Comparison of ENCODE assay signal across 25 cellular contexts in the genomic region with DNA sequence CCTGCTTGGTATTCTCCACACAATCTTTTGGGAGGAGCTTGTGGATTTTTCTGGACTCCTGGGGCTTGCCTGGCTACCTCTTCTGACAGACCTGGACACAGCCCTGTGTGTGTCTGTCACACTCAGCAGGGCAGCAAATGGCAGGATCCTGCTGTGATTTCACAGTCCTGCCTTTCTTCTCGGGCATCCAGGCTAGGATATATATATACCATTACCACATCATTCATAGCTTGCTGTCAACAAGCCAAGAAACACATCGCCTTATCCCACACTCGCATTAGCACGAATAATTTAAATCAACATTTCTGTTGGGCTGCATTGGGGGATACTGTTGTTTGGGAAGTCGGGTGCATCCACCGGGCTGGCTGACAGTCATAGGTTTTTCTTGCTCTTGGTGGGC.
DNase-seq lines count a peak whose midpoint lies in the region; ATAC-seq and TF ChIP-seq lines count a peak whose summit lies in the region.
"Had no signal": no experiment of that assay in that cellular context is flagged by ENCODE, and none has a peak within 500 bp of the region (broad histone marks: within the 10 kb centered on the region; RNA-seq: fewer than 3 reads in every experiment).

No MANE protein-coding gene starts in this region.

- H3K4me3 Mint-ChIP-seq in nephron progenitor cell, result no peak overlapping the region
- H3K4me3 Mint-ChIP-seq: activated naive CD4-positive, alpha-beta T cell treated with anti-CD3 and anti-CD28 coated beads, Interleukin-2, amount 10 ng/mL, durations not matched to agents 7 days and 5 days; central memory CD8-positive, alpha-beta T cell; nephron; T-helper 1 cell treated with Interleukin-12 subunit alpha and Interleukin-12 subunit beta and Interleukin-4 antibody, amounts not matched to agents 30 μg/mL and 1 μg/mL, for 36 hours had no signal

- in situ Hi-C loops in brain microvascular endothelial cell (cut with HindIII; ENCODE audit: low pct_ligation_motif_present, low sequenced_read_pairs), result no loop called here

- H3K27ac Mint-ChIP-seq in nephron progenitor cell, result peak overlapping the region; percentile 72
- H3K27ac Mint-ChIP-seq: activated naive CD4-positive, alpha-beta T cell treated with anti-CD3 and anti-CD28 coated beads, Interleukin-2, amount 10 ng/mL, durations not matched to agents 7 days and 5 days; T-helper 1 cell treated with Interleukin-12 subunit alpha and Interleukin-12 subunit beta and Interleukin-4 antibody, amounts not matched to agents 30 μg/mL and 1 μg/mL, for 36 hours had no signal

- H3K4me1 ChIP-seq in upper lobe of left lung, result no peaks in the 10 kb centered on the region
- H3K4me1 ChIP-seq: Caco-2, parathyroid adenoma, right atrium auricular region had no signal

- H3K9me3 Mint-ChIP-seq in nephron progenitor cell, result peaks cover 16% of the 10 kb centered on the region

- peaks cover 3% of the 10 kb centered on the region for H3K36me3 Mint-ChIP-seq in nephron progenitor cell (ENCODE audit: low read depth)
- H3K36me3 Mint-ChIP-seq: activated naive CD4-positive, alpha-beta T cell treated with anti-CD3 and anti-CD28 coated beads, Interleukin-2, amount 10 ng/mL, durations not matched to agents 7 days and 5 days had no signal

- H3K4me3 ChIP-seq in brain microvascular endothelial cell (ENCODE audit: low read depth, low read length) (no peak overlapping the region), upper lobe of left lung (no peak overlapping the region)
- H3K4me3 ChIP-seq: dorsolateral prefrontal cortex, lung, right atrium auricular region, SK-N-MC had no signal

- no peak for ATAC-seq in GM18868 (IDR thresholded peaks at IDR 0.05; ENCODE audit: unreplicated experiment)
- no peak for ATAC-seq in upper lobe of left lung (ENCODE audit: low FRiP score in 2 of 2)

- H3K27ac ChIP-seq in brain microvascular endothelial cell, result peak overlapping the region; percentile 29
- H3K27ac ChIP-seq in upper lobe of left lung, result no peak overlapping the region
- H3K27ac ChIP-seq: dorsolateral prefrontal cortex, parathyroid adenoma, right atrium auricular region, RWPE1, SK-N-MC had no signal

- no peaks in the 10 kb centered on the region for H3K27me3 ChIP-seq in brain microvascular endothelial cell (replicated peaks)
- H3K27me3 ChIP-seq in upper lobe of left lung, result no peaks in the 10 kb centered on the region
- H3K27me3 ChIP-seq: right atrium auricular region had no signal

- H3K9me3 ChIP-seq in upper lobe of left lung, result peaks cover 0 to 4% (median 1%) of the 10 kb centered on the region in 4 donors

- H3K27me3 Mint-ChIP-seq in nephron progenitor cell (ENCODE audit: low read depth, poor library complexity), result no peaks in the 10 kb centered on the region
- H3K27me3 Mint-ChIP-seq: activated naive CD4-positive, alpha-beta T cell treated with anti-CD3 and anti-CD28 coated beads, Interleukin-2, amount 10 ng/mL, durations not matched to agents 7 days and 5 days; central memory CD8-positive, alpha-beta T cell had no signal

- DNase-seq in NCI-H1417 treated with DMSO at 0.1 percent for 48 hours (lab: John Stamatoyannopoulos, UW) (peak; percentile 54), NCI-H345 (lab: John Stamatoyannopoulos, UW) (peak; percentile 81), brain microvascular endothelial cell (peak; percentile 77), nephron progenitor cell (no peak), upper lobe of left lung (no peak), HPDE6-E6E7 (ENCODE audit: extremely low spot score) (no peak)
- DNase-seq: activated CD4-positive, alpha-beta T cell treated with anti-CD3 and anti-CD28 coated beads, Interleukin-2, amount 50 U/mL, for 4 hours; activated naive CD4-positive, alpha-beta T cell treated with anti-CD3 and anti-CD28 coated beads, Interleukin-2, amount 10 ng/mL, durations not matched to agents 7 days and 5 days; C1 segment of cervical spinal cord; Caco-2; DND-41; dorsolateral prefrontal cortex; NCI-H1105 treated with DMSO at 0.1 percent for 48 hours; NCI-H526; stimulated activated CD4-positive, alpha-beta T cell treated with anti-CD3 and anti-CD28 coated beads, Interleukin-2, amount 100 ng/mL, for 48 hours; trophoblast cell had no signal

- TF ChIP-seq EP300 in upper lobe of left lung (IDR thresholded peaks at IDR 0.05), result no peak

- H3K36me3 ChIP-seq in brain microvascular endothelial cell (replicated peaks), result no peaks in the 10 kb centered on the region
- H3K36me3 ChIP-seq in upper lobe of left lung, result no peaks in the 10 kb centered on the region
- H3K36me3 ChIP-seq: right atrium auricular region had no signal

- TF ChIP-seq CTCF in brain microvascular endothelial cell (IDR thresholded peaks at IDR 0.05; ENCODE audit: low read depth, low read length, missing control alignments) (no peak), nephron progenitor cell (IDR thresholded peaks at IDR 0.05) (no peak), upper lobe of left lung (IDR thresholded peaks at IDR 0.05) (no peak)

- peaks cover 6% of the 10 kb centered on the region for H3K4me1 Mint-ChIP-seq in nephron progenitor cell
- H3K4me1 Mint-ChIP-seq: activated naive CD4-positive, alpha-beta T cell treated with anti-CD3 and anti-CD28 coated beads, Interleukin-2, amount 10 ng/mL, durations not matched to agents 7 days and 5 days; central memory CD8-positive, alpha-beta T cell had no signal

- 25 to 51% methylated on average over 6 of the region's 6 CpGs for WGBS in upper lobe of left lung, 2 donors

- TF ChIP-seq POLR2A in upper lobe of left lung (IDR thresholded peaks at IDR 0.05), result no peak

Comparison
In these comparisons a context has a peak if more than half of its experiments do, and no peak if none do; other contexts are left out.
1. DNase-seq: peak in NCI-H1417 treated with DMSO at 0.1 percent for 48 hours (single experiment), NCI-H345 (single experiment) and brain microvascular endothelial cell (single experiment); none in nephron progenitor cell (single experiment), upper lobe of left lung (0 of 2) and HPDE6-E6E7 (single experiment).